Comparison of ENCODE assay signal across 8 cellular contexts in the genomic region with DNA sequence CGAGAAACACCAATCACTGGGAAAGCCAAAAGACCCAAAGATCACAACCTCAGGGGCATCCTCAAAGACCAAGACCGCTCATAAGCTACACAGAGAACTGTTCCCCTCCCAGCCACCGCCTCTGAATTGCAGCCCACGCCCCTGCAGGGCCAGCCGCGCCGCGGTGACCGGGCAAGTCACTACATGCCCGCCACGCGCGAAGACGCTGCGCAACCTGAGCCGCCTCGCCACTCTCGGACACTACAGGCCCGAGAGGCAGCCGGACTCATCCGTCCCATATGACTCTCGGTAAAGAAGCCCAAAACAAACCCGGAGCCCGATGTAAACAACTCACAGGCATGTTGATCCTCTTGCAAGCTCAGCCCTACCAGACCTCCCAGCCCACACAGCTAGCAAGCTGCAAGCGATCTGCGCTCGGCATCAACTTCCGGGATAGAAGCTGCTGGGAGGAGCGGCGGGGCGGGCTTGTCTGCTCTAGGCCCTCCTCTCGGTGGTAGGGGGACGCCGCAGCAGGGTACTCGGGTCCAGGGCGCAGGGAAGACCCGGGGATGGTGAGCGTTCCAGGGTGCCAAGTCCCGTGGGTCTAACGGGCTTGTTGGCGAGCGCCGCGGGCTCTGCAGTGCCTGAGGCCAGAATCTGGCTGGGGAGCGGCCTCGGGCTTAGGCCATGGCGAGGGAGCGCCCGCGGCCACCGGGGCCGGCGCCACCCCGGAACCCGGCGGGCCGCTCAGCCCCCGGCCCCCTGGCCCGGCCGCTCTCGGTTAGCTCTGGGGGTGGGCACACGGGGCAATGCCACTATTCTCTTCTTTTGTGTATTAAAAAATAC. TPM values are rescaled to one million over a fixed set of nuclear protein-coding genes. Genes with fewer than 3 reads are reported as not detected.
DNase-seq lines count a peak whose midpoint lies in the region; ATAC-seq and TF ChIP-seq lines count a peak whose summit lies in the region.

TSS of gene RPS27L (minus strand) at position 412 of the 825 bp plus-strand sequence. CDS start at position 340, 72 bp downstream.

- TF ChIP-seq CTCF in kidney epithelial cell (IDR thresholded peaks at IDR 0.05; ENCODE audit: insufficient read depth, low read length, poor library complexity, severe bottlenecking): no peak

- DNase-seq in AML-193 (lab: John Stamatoyannopoulos, UW) (peak; percentile 73), NCI-H510A (lab: John Stamatoyannopoulos, UW) (peak; percentile 83), cerebellar nuclear complex (lab: John Stamatoyannopoulos, UW) (peak; percentile 9 to 53), kidney epithelial cell (ENCODE audit: low read depth) (peak; percentile 74)
- peak; percentile 76 for DNase-seq in activated CD4-positive, alpha-beta T cell treated with anti-CD3 and anti-CD28 coated beads for 1 hour
- peak; percentile 93 for DNase-seq in stimulated activated CD4-positive, alpha-beta T cell treated with anti-CD3 and anti-CD28 coated beads, Interleukin-15, amount 100 ng/mL, for 24 hours

- H3K4me3 ChIP-seq in kidney epithelial cell (ENCODE audit: low read depth, low read length): peak within 1 kb of the TSS; percentile 78

- H3K36me3 ChIP-seq in kidney epithelial cell (ENCODE audit: control insufficient read depth, insufficient read depth, low read length): no peaks in the 10 kb centered on the region

- no peaks in the 10 kb centered on the region for H3K27me3 ChIP-seq in kidney epithelial cell (ENCODE audit: control insufficient read depth, insufficient read depth, low read length)

- ATAC-seq in HG03432 (IDR thresholded peaks at IDR 0.05; ENCODE audit: unreplicated experiment): peak; percentile 91

- peak; percentile 98 for TF ChIP-seq POLR2A in GM19193 (IDR thresholded peaks at IDR 0.05; ENCODE audit: extremely low read depth, insufficient read depth, insufficient read length)

RNA-seq across cellular contexts. Expression of gene RPS27L, which starts in this region (rescaled TPM):
- total RNA-seq in kidney epithelial cell: 150 and 186 TPM in 2 replicates

Comparison
In these comparisons a context has a peak if more than half of its experiments do, and no peak if none do; other contexts are left out.
1. Peak in every context shown above with its lines: DNase-seq, ATAC-seq and H3K4me3 ChIP-seq.
2. DNase-seq: peak in every context shown above with its lines; median percentile 93 in stimulated activated CD4-positive, alpha-beta T cell treated with anti-CD3 and anti-CD28 coated beads, Interleukin-15, amount 100 ng/mL, for 24 hours; 83 in NCI-H510A; 76 in activated CD4-positive, alpha-beta T cell treated with anti-CD3 and anti-CD28 coated beads for 1 hour; 74 in kidney epithelial cell; 73 in AML-193; 31 in cerebellar nuclear complex.